Comparison of ENCODE assay signal across 1 cellular context in the genomic region with DNA sequence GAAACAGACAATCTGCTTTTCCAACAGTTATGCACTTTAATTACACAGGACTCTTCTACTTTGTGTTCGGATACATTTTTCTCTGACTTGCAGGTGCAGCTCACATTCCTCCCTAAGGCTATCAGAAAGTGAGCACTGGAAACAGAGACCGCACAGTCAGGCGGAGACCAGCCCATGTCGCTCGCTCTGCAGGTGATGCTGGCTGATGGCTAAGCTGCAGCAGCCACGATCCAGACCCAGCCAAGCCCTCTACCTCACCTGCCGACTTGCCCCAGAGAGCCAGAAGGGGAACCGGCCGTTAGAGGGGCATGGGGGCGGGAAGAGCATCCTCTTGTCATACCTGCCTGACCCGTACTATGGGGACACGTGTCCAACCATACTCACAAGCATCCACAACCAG.
TF ChIP-seq lines count a peak whose summit lies in the region.

No MANE protein-coding gene starts in this region.

TF ChIP-seq in WTC11, 78 proteins besides CTCF, POLR2A, EP300 and RAD21 (continued from another document):
- TF ChIP-seq TCF7 (CRISPR knock-in tag; IDR thresholded peaks at IDR 0.05; ENCODE audit: low read depth): no peak
- no peak for TF ChIP-seq ATF1 (CRISPR knock-in tag; IDR thresholded peaks at IDR 0.05)
- TF ChIP-seq, protein P1, sequence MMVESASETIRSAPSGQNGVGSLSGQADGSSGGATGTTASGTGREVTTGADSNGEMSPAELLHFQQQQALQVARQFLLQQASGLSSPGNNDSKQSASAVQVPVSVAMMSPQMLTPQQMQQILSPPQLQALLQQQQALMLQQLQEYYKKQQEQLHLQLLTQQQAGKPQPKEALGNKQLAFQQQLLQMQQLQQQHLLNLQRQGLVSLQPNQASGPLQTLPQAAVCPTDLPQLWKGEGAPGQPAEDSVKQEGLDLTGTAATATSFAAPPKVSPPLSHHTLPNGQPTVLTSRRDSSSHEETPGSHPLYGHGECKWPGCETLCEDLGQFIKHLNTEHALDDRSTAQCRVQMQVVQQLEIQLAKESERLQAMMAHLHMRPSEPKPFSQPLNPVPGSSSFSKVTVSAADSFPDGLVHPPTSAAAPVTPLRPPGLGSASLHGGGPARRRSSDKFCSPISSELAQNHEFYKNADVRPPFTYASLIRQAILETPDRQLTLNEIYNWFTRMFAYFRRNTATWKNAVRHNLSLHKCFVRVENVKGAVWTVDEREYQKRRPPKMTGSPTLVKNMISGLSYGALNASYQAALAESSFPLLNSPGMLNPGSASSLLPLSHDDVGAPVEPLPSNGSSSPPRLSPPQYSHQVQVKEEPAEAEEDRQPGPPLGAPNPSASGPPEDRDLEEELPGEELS (CRISPR knock-in tag; IDR thresholded peaks at IDR 0.05): no peak
- TF ChIP-seq, protein P2, sequence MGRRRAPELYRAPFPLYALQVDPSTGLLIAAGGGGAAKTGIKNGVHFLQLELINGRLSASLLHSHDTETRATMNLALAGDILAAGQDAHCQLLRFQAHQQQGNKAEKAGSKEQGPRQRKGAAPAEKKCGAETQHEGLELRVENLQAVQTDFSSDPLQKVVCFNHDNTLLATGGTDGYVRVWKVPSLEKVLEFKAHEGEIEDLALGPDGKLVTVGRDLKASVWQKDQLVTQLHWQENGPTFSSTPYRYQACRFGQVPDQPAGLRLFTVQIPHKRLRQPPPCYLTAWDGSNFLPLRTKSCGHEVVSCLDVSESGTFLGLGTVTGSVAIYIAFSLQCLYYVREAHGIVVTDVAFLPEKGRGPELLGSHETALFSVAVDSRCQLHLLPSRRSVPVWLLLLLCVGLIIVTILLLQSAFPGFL (CRISPR knock-in tag; IDR thresholded peaks at IDR 0.05; ENCODE audit: borderline replicate concordance): no peak
- no peak for TF ChIP-seq GTF2I (CRISPR knock-in tag; conservative IDR thresholded peaks at IDR 0.05)
- TF ChIP-seq SP1 (CRISPR knock-in tag; conservative IDR thresholded peaks at IDR 0.05): no peak
- TF ChIP-seq OVOL2 (CRISPR knock-in tag; IDR thresholded peaks at IDR 0.05; ENCODE audit: borderline replicate concordance): no peak
- TF ChIP-seq ESRRA (CRISPR knock-in tag; IDR thresholded peaks at IDR 0.05; ENCODE audit: borderline replicate concordance): no peak
